19 cellular contexts compared by ENCODE assay signal in the genomic region with DNA sequence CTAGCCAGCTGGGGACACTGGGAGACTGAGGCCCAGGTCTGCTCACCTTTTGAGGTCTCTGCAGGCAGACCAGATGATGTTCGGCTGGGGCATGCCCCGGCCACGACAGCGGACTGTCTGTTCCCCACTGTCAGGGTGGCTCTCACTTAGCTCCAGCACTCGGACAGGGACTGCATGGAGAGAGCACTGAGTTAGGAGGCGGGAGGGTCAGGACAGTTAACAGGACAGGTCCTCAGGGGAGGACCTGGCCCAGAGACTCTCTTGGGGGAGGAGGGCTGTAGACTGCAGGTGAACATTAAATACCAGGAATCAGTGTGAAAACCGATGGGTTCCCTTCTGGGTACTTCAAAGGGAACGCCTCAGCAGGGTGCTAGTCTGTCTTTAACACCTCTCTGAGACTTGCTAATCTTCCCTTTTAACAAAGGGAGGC. TPM values are rescaled to one million over a fixed set of nuclear protein-coding genes. Genes with fewer than 3 reads are reported as not detected.
DNase-seq lines count a peak whose midpoint lies in the region; ATAC-seq, FAIRE-seq and TF ChIP-seq lines count a peak whose summit lies in the region.
"Had no signal": no experiment of that assay in that cellular context is flagged by ENCODE, and none has a peak within 500 bp of the region (broad histone marks: within the 10 kb centered on the region; RNA-seq: fewer than 3 reads in every experiment).

No MANE protein-coding gene starts in this region.

- H3K36me3 ChIP-seq in heart left ventricle (peaks cover 0 to 90% (median 19%) of the 10 kb centered on the region in 9 donors), kidney (ENCODE audit: control insufficient read depth in 1 of 2, insufficient read depth in 2 of 2, low read length in 2 of 2) (peaks cover 6 to 19% of the 10 kb centered on the region in 2 donors), tibial artery (peaks cover 86 to 96% (median 92%) of the 10 kb centered on the region in 3 donors), transverse colon (no peaks in the 10 kb centered on the region)

- H3K9ac ChIP-seq in kidney (ENCODE audit: low read length in 2 of 2) = peak overlapping the region in 1 of 2 donors; percentile 19

- H3K27ac ChIP-seq in heart left ventricle (peak overlapping the region in 5 of 12 donors; percentile 3 to 34 (median 8)), cingulate gyrus (ENCODE audit: low read depth, low read length) (peak overlapping the region; percentile 39), kidney (ENCODE audit: low read depth in 2 of 2, low read length in 2 of 2) (peak overlapping the region in 1 of 2 donors; percentile 11), tibial artery (peak overlapping the region; percentile 89 to 98), transverse colon (no peak overlapping the region)
- H3K27ac ChIP-seq: body of pancreas, epithelial cell of prostate had no signal

- 77 to 88% (median 84%) methylated on average over 3 to 8 of the region's 8 CpGs for WGBS in heart left ventricle, 4 donors
- 84 to 94% methylated on average over 3 to 8 of the region's 8 CpGs for WGBS in transverse colon (ENCODE audit: low coverage in 1 of 2), 2 donors

- no peak for TF ChIP-seq CTCF in heart left ventricle (IDR thresholded peaks at IDR 0.05)
- TF ChIP-seq CTCF in kidney (IDR thresholded peaks at IDR 0.05; ENCODE audit: borderline replicate concordance, extremely low read depth, insufficient read depth) = no peak
- no peak for TF ChIP-seq CTCF in tibial artery (IDR thresholded peaks at IDR 0.05)
- no peak for TF ChIP-seq CTCF in transverse colon (IDR thresholded peaks at IDR 0.05)

- H3K9me3 ChIP-seq in heart left ventricle (no peaks in the 10 kb centered on the region), kidney (ENCODE audit: control insufficient read depth in 1 of 2, low read length in 2 of 2) (no peaks in the 10 kb centered on the region), tibial artery (no peaks in the 10 kb centered on the region), transverse colon (no peaks in the 10 kb centered on the region)
- H3K9me3 ChIP-seq: body of pancreas, thoracic aorta had no signal

- DNase-seq in Right ventricle myocardium superior (peak; percentile 38), heart left ventricle (no peak), kidney (peak; percentile 59), tibial artery (no peak), DMS53 (lab: John Stamatoyannopoulos, UW) (no peak), transverse colon (no peak)
- DNase-seq: NCI-H187 treated with DMSO at 0.1 percent for 48 hours had no signal

- in situ Hi-C loops in transverse colon (cut with MboI; ENCODE audit: low pct_ligation_motif_present in 1 of 4, low pct_unique_long_range_greater_than_20kb in 1 of 4, low sequenced_read_pairs in 3 of 4) = loop anchor here in 2 of 4 donors (25.0 kb wide), 1 partner anchor 307 kb away; a partner anchor contains a TSS

- no peaks in the 10 kb centered on the region for H3K27me3 ChIP-seq in heart left ventricle
- no peaks in the 10 kb centered on the region for H3K27me3 ChIP-seq in tibial artery
- no peaks in the 10 kb centered on the region for H3K27me3 ChIP-seq in transverse colon
- H3K27me3 ChIP-seq: body of pancreas had no signal

- TF ChIP-seq POLR2A in heart left ventricle (IDR thresholded peaks at IDR 0.05) (no peak), transverse colon (IDR thresholded peaks at IDR 0.05) (no peak)

- FAIRE-seq in kidney (lab: Jason Lieb, UNC) = no peak
- FAIRE-seq: A204.1 had no signal

- H3K4me1 ChIP-seq in heart left ventricle (peaks cover 0 to 54% (median 19%) of the 10 kb centered on the region in 12 donors), kidney (ENCODE audit: control insufficient read depth in 1 of 2, insufficient read depth in 1 of 2, low read depth in 1 of 2, low read length in 2 of 2) (peaks cover 7 to 14% of the 10 kb centered on the region in 2 donors), tibial artery (peaks cover 0 to 62% (median 58%) of the 10 kb centered on the region in 4 donors), transverse colon (peaks cover 3 to 18% (median 16%) of the 10 kb centered on the region in 4 donors)

- ATAC-seq in Right ventricle myocardium superior (ENCODE audit: poor library complexity) (no peak), heart left ventricle (no peak), HG02884 (IDR thresholded peaks at IDR 0.05; ENCODE audit: unreplicated experiment) (no peak)

- H3K4me3 ChIP-seq in heart left ventricle (no peak overlapping the region), kidney (ENCODE audit: low read length in 2 of 2) (no peak overlapping the region), tibial artery (no peak overlapping the region), transverse colon (no peak overlapping the region)
- H3K4me3 ChIP-seq: body of pancreas, thoracic aorta had no signal

- no peak for TF ChIP-seq EP300 in transverse colon (IDR thresholded peaks at IDR 0.05; ENCODE audit: low read depth)

- intact Hi-C loops in Right ventricle myocardium superior (cut with DNase I) = loop anchor here (10.0 kb wide), 1 partner anchor 304 kb away; no protein-coding TSS in a partner anchor
- intact Hi-C loops in heart left ventricle (cut with DNase I) = loop anchor here in 8 of 10 donors (1.0 to 10.0 kb wide), 6 partner anchors 30 to 306 kb away; a partner anchor contains a TSS
- intact Hi-C loops in kidney (cut with DNase I) = no loop called here
- intact Hi-C loops in tibial artery (cut with DNase I; ENCODE audit: low total_unique reads) = loop anchor here (2.0 kb wide), 1 partner anchor 88 kb away; no protein-coding TSS in a partner anchor
- intact Hi-C loops in transverse colon (cut with DNase I; ENCODE audit: low total_unique reads) = loop anchor here (2.0 kb wide), 1 partner anchor 86 kb away; no protein-coding TSS in a partner anchor

RNA-seq across cellular contexts. Expression of a gene that starts 25.1 kb away (rescaled TPM):
- 47.0 TPM for total RNA-seq in Right ventricle myocardium superior
- 100 to 1,000 TPM in 3 of 9 donors, 10 to 100 TPM in 6; 28.3 to 112 (median 45.6) TPM for total RNA-seq in heart left ventricle
- 10 to 100 TPM; 27.6 to 53.1 TPM for polyA plus RNA-seq in heart left ventricle
- 104 TPM for total RNA-seq in kidney
- 50.4 TPM for polyA plus RNA-seq in kidney (ENCODE audit: insufficient read depth, low read depth, low replicate concordance)
- total RNA-seq in transverse colon = 10 to 100 TPM; 20.2 to 56.3 (median 28.3) TPM

RNA-seq across cellular contexts. Expression of a gene that starts 36.1 kb away (rescaled TPM):
- total RNA-seq in Right ventricle myocardium superior = not detected
- total RNA-seq in heart left ventricle = under 1 TPM in 2 of 9 donors, not detected in 7; 0.29 TPM
- polyA plus RNA-seq in heart left ventricle = under 1 TPM in 1 of 2 donors, not detected in 1; 0.17 TPM
- total RNA-seq in kidney = not detected
- polyA plus RNA-seq in kidney (ENCODE audit: insufficient read depth, low read depth, low replicate concordance) = 0.39 TPM
- 100 to 1,000 TPM; 249 to 540 (median 360) TPM for total RNA-seq in transverse colon
- total RNA-seq: activated CD8-positive, alpha-beta T cell treated with anti-CD3 and anti-CD28 coated beads for 36 hours; body of pancreas; dermis blood vessel endothelial cell; naive thymus-derived CD4-positive, alpha-beta T cell; pulmonary artery endothelial cell; thoracic aorta had no signal
- polyA plus RNA-seq: CD14-positive monocyte; IgD-negative memory B cell; naive thymus-derived CD4-positive, alpha-beta T cell had no signal

RNA-seq across cellular contexts. Expression of a gene that starts 44.2 kb away (rescaled TPM):
- total RNA-seq in Right ventricle myocardium superior (19.5 TPM), heart left ventricle (100 to 1,000 TPM in 1 of 9 donors, 10 to 100 TPM in 6, 1 to 10 TPM in 2; 5.8 to 143 (median 12.0) TPM), kidney (55.8 TPM), transverse colon (10 to 100 TPM in 3 of 4 donors, under 1 TPM in 1; 0.60 to 38.9 (median 14.7) TPM)
- polyA plus RNA-seq in heart left ventricle (1 to 10 TPM; 5.0 to 5.6 TPM), kidney (ENCODE audit: insufficient read depth, low read depth, low replicate concordance) (7.5 TPM)
- total RNA-seq: activated CD8-positive, alpha-beta T cell treated with anti-CD3 and anti-CD28 coated beads for 36 hours; dermis blood vessel endothelial cell; pulmonary artery endothelial cell had no signal

RNA-seq across cellular contexts. Expression of a gene that starts 59.4 kb away (rescaled TPM):
- not detected for total RNA-seq in Right ventricle myocardium superior
- not detected for total RNA-seq in heart left ventricle
- not detected for polyA plus RNA-seq in heart left ventricle
- not detected for total RNA-seq in kidney
- not detected for polyA plus RNA-seq in kidney (ENCODE audit: insufficient read depth, low read depth, low replicate concordance)
- total RNA-seq in transverse colon = 10 to 100 TPM; 19.5 to 67.7 (median 21.3) TPM
- total RNA-seq: activated CD8-positive, alpha-beta T cell treated with anti-CD3 and anti-CD28 coated beads for 36 hours; body of pancreas; dermis blood vessel endothelial cell; naive thymus-derived CD4-positive, alpha-beta T cell; pulmonary artery endothelial cell; thoracic aorta had no signal
- polyA plus RNA-seq: CD14-positive monocyte; IgD-negative memory B cell; naive thymus-derived CD4-positive, alpha-beta T cell had no signal

Comparison
In these comparisons a context has a peak if more than half of its experiments do, and no peak if none do; other contexts are left out.
1. DNase-seq: peak in Right ventricle myocardium superior (single experiment) and kidney (single experiment); none in heart left ventricle (0 of 5), tibial artery (0 of 2), DMS53 (single experiment) and transverse colon (single experiment).
2. H3K27ac ChIP-seq: peak in cingulate gyrus (single experiment) and tibial artery (2 of 2); none in transverse colon (0 of 4).
3. RNA of a gene that starts 36.1 kb away (total RNA-seq): 249 to 540 TPM in transverse colon; 0.29 TPM in heart left ventricle, not detected in Right ventricle myocardium superior (single experiment) and not detected in kidney (single experiment); every median in the first group is over 100 times any median in the second.